ENCODE assay signal across 22 cellular contexts in the genomic region with DNA sequence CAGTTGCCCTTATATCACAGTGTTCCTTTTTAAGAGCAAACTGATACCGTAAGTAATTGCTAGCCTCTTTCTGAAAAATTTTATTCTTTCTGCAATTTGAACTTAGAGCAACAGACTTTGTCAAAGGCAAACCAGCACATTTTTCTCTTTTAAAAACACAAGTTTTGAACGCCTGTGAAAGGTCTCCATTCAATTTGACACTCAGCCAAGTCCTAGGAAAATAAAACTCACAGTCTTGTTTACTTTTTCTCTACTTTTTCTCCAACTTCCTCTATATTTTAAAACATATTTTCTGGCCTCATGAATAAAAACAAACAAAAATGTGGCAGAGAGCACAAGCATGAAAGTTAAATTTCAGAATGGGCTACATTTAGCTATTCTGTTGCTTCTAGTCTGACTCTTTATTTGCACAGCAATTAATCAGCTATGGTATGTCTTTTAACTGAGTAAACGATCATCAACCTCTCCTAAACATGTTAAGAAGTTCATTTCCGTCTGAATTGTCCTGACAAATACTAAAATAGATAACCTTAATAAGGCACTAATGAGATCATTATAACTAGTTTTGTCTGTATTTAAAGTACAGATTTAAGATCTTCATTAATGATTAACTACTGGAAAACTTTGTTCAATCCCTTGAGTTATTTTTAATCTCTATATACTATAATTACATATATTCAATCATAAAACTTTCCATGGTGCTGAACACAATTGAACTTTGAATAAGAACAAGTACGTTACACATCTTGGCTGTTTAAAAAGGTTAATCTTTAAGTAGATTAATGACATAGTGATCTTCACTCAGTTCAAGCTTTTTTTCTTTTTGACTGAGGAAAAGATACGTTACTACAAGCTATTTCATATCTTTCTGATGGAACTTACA.
A peak's percentile ranks its signal among the peaks of the same experiment; 100 is the strongest.
DNase-seq lines count a peak whose midpoint lies in the region; ATAC-seq, FAIRE-seq and TF ChIP-seq lines count a peak whose summit lies in the region.
"Had no signal": no experiment of that assay in that cellular context is flagged by ENCODE, and none has a peak within 500 bp of the region (broad histone marks: within the 10 kb centered on the region; RNA-seq: fewer than 3 reads in every experiment).

No MANE protein-coding gene starts in this region.

- DNase-seq in DMS53 treated with DMSO at 0.1 percent for 48 hours (lab: John Stamatoyannopoulos, UW; ENCODE audit: unreplicated experiment) (peak; percentile 78), endothelial cell of umbilical vein (ENCODE audit: low read depth, low spot score) (peak; percentile 55), osteoblast (ENCODE audit: insufficient read length, low spot score, missing footprints) (peak; percentile 26), DMS79 (lab: John Stamatoyannopoulos, UW) (no peak), ureter (ENCODE audit: low spot score) (no peak), NCI-H446 treated with DMSO at 0.1 percent for 48 hours (lab: John Stamatoyannopoulos, UW) (no peak)
- DNase-seq: activated CD4-positive, alpha-beta T cell treated with anti-CD3 and anti-CD28 coated beads, Interleukin-2, amount 10 ng/mL, durations not matched to agents 7 days and 5 days; body of pancreas; CD4-positive, CD25-positive, alpha-beta regulatory T cell; cortex of kidney; DMS79 treated with DMSO at 0.1 percent for 48 hours; NCI-H1436 treated with DMSO at 0.1 percent for 48 hours; NCI-H82; OCI-M1; stimulated activated CD4-positive, alpha-beta T cell treated with anti-CD3 and anti-CD28 coated beads, Interleukin-2, amount 100 ng/mL, for 24 hours; stimulated activated naive CD4-positive, alpha-beta T cell treated with Interleukin-2 at 50 U/mL for 16 hours had no signal

- H3K4me1 ChIP-seq in endothelial cell of umbilical vein (ENCODE audit: control insufficient read depth, extremely low read depth, insufficient read depth, low read length), result peaks cover 13% of the 10 kb centered on the region
- no peaks in the 10 kb centered on the region for H3K4me1 ChIP-seq in osteoblast (ENCODE audit: insufficient read depth, low read length)
- H3K4me1 ChIP-seq: HAP-1 had no signal

- no peak overlapping the region for H3K4me2 ChIP-seq in endothelial cell of umbilical vein (ENCODE audit: insufficient read depth, low read length)
- no peak overlapping the region for H3K4me2 ChIP-seq in osteoblast (ENCODE audit: insufficient read depth, low read length)

- ATAC-seq in HG03571 (IDR thresholded peaks at IDR 0.05; ENCODE audit: unreplicated experiment), result no peak
- ATAC-seq: activated T-helper 17 cell treated with anti-CD3 and anti-CD28 coated beads, Interleukin-2, amount 50 U/mL, for 72 hours; body of pancreas had no signal

- H3K4me3 ChIP-seq in endothelial cell of umbilical vein (replicated peaks in 1 of 3; ENCODE audit: insufficient read depth in 1 of 3, low read depth in 1 of 3, low read length in 3 of 3) (no peak overlapping the region), osteoblast (ENCODE audit: insufficient read depth, low read length) (no peak overlapping the region)
- H3K4me3 ChIP-seq: body of pancreas, HAP-1, SJSA1, tibial nerve had no signal

- H4K20me1 ChIP-seq in endothelial cell of umbilical vein (replicated peaks; ENCODE audit: control insufficient read depth, extremely low read depth, insufficient read depth, low read length), result no peaks in the 10 kb centered on the region
- no peaks in the 10 kb centered on the region for H4K20me1 ChIP-seq in osteoblast (ENCODE audit: insufficient read depth, low read length)

- H3K9me1 ChIP-seq in endothelial cell of umbilical vein (replicated peaks; ENCODE audit: control insufficient read depth, extremely low read depth, insufficient read depth, low read length), result peaks cover 2% of the 10 kb centered on the region

- H3K9me3 ChIP-seq in endothelial cell of umbilical vein (replicated peaks; ENCODE audit: control insufficient read depth, insufficient read depth, low read length) (no peaks in the 10 kb centered on the region), osteoblast (ENCODE audit: low read depth, low read length) (no peaks in the 10 kb centered on the region)
- H3K9me3 ChIP-seq: body of pancreas, HAP-1, SJSA1, tibial nerve had no signal

- H2AFZ ChIP-seq in endothelial cell of umbilical vein (ENCODE audit: low read depth, low read length), result no peak overlapping the region
- no peak overlapping the region for H2AFZ ChIP-seq in osteoblast (ENCODE audit: low read length)

- TF ChIP-seq CTCF in VCaP (conservative IDR thresholded peaks at IDR 0.05), result no peak
- TF ChIP-seq CTCF in endothelial cell of umbilical vein (IDR thresholded peaks at IDR 0.05; ENCODE audit: extremely low read depth in 1 of 2, insufficient read depth in 1 of 2, low read depth in 1 of 2, low read length in 2 of 2), result no peak
- TF ChIP-seq CTCF in osteoblast (IDR thresholded peaks at IDR 0.05; ENCODE audit: extremely low read depth, low read depth, low read length), result no peak

- H3K79me2 ChIP-seq in endothelial cell of umbilical vein (ENCODE audit: control insufficient read depth, insufficient read depth, low read length) (no peaks in the 10 kb centered on the region), osteoblast (ENCODE audit: insufficient read depth, low read length) (no peaks in the 10 kb centered on the region)

- BruUV-seq in endothelial cell of umbilical vein (replicated peaks; lab: Mats Ljungman, UMichigan), result no TSS peak

- CTCF ChIA-PET in endothelial cell of umbilical vein (lab: Charles Lee), result interaction anchor here (0.6 to 1.7 kb wide), 4 partner anchors 10 to 133 kb away, joined by 3 to 4 read pairs (median 3); no protein-coding TSS in a partner anchor

- H3K9ac ChIP-seq in endothelial cell of umbilical vein (replicated peaks; ENCODE audit: extremely low read depth, insufficient read depth, low read length), result no peak overlapping the region

- dilution Hi-C loops in endothelial cell of umbilical vein (cut with MboI; ENCODE audit: extremely low pct_ligation_motif_present, low sequenced_read_pairs), result no loop called here

- no peak for TF ChIP-seq POLR2A in endothelial cell of umbilical vein (IDR thresholded peaks at IDR 0.05; ENCODE audit: low read depth, low read length)

- H3K36me3 ChIP-seq in endothelial cell of umbilical vein (ENCODE audit: control insufficient read depth in 2 of 2, extremely low read depth in 1 of 2, insufficient read depth in 2 of 2, low read length in 2 of 2), result no peaks in the 10 kb centered on the region
- no peaks in the 10 kb centered on the region for H3K36me3 ChIP-seq in osteoblast (ENCODE audit: insufficient read depth, low read length)
- H3K36me3 ChIP-seq: HAP-1, SJSA1 had no signal

- FAIRE-seq in endothelial cell of umbilical vein (lab: Jason Lieb, UNC), result peak; percentile 31

- H3K27me3 ChIP-seq in endothelial cell of umbilical vein (ENCODE audit: control insufficient read depth in 2 of 2, insufficient read depth in 2 of 2, low read length in 2 of 2), result no peaks in the 10 kb centered on the region
- H3K27me3 ChIP-seq in osteoblast (ENCODE audit: insufficient read depth, low read length), result no peaks in the 10 kb centered on the region
- H3K27me3 ChIP-seq: body of pancreas, SJSA1, tibial nerve had no signal

- intact Hi-C loops in endothelial cell of umbilical vein (cut with micrococcal nuclease), result loop anchor here (10.0 kb wide), 1 partner anchor 773 kb away; no protein-coding TSS in a partner anchor

- POLR2A ChIA-PET in endothelial cell of umbilical vein (lab: Charles Lee), result no interaction called here

- H3K27ac ChIP-seq in VCaP (peak overlapping the region; percentile 28; the same call in 1 of the 2 replicates), endothelial cell of umbilical vein (ENCODE audit: insufficient read depth, low read depth, low read length) (no peak overlapping the region), osteoblast (ENCODE audit: low read depth, low read length) (no peak overlapping the region)
- H3K27ac ChIP-seq: body of pancreas, SJSA1, tibial nerve had no signal

TF ChIP-seq in endothelial cell of umbilical vein, 7 proteins besides CTCF, POLR2A, EP300 and RAD21:
- no peak for TF ChIP-seq FOS (IDR thresholded peaks at IDR 0.05; ENCODE audit: borderline replicate concordance, insufficient read depth, low read length)
- TF ChIP-seq GATA2 (IDR thresholded peaks at IDR 0.05; ENCODE audit: insufficient read depth, insufficient read length, low read depth, low read length), result no peak
- no peak for TF ChIP-seq EZH2 (IDR thresholded peaks at IDR 0.05; ENCODE audit: borderline replicate concordance, low read depth, low read length, severe bottlenecking)
- TF ChIP-seq POLR2AphosphoS5 (IDR thresholded peaks at IDR 0.05; ENCODE audit: insufficient read depth, low read depth, low read length), result no peak
- TF ChIP-seq MYC (IDR thresholded peaks at IDR 0.05; ENCODE audit: low read depth, low read length), result no peak
- TF ChIP-seq, protein P1, sequence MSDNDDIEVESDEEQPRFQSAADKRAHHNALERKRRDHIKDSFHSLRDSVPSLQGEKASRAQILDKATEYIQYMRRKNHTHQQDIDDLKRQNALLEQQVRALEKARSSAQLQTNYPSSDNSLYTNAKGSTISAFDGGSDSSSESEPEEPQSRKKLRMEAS (IDR thresholded peaks at IDR 0.05; ENCODE audit: insufficient read depth, insufficient read length), result no peak
- TF ChIP-seq JUN (IDR thresholded peaks at IDR 0.05; ENCODE audit: borderline replicate concordance, insufficient read depth, insufficient read length, low read depth), result no peak

Comparison
In these comparisons a context has a peak if more than half of its experiments do, and no peak if none do; other contexts are left out.
1. DNase-seq: peak in DMS53 treated with DMSO at 0.1 percent for 48 hours (single experiment), endothelial cell of umbilical vein (single experiment) and osteoblast (single experiment); none in DMS79 (single experiment), ureter (single experiment) and NCI-H446 treated with DMSO at 0.1 percent for 48 hours (single experiment).